ENCODE assay signal across 25 cellular contexts in genomic region chr11:24754406-24754805, GRCh38.
"Had no signal": no experiment of that assay in that cellular context is flagged by ENCODE, and none has a peak within 500 bp of the region (broad histone marks: within the 10 kb centered on the region; RNA-seq: fewer than 3 reads in every experiment).

No MANE protein-coding gene starts in this region.

- H3K9me3 Mint-ChIP-seq: activated naive CD4-positive, alpha-beta T cell treated with anti-CD3 and anti-CD28 coated beads for 36 hours; activated naive CD8-positive, alpha-beta T cell treated with anti-CD3 and anti-CD28 coated beads, Interleukin-2, amount 10 ng/mL, durations not matched to agents 7 days and 5 days; nephron; stimulated activated memory B cell treated with anti-CD40 and anti-IgM and Interleukin-4, amounts not matched to agents 10 μg/mL and 1 μg/mL and 100 μg/mL, for 72 hours had no signal

- H3K4me3 ChIP-seq: coronary artery, left ventricle myocardium inferior, pancreas, right lobe of liver, skin epidermis, stomach, transverse colon had no signal

- DNase-seq: activated CD4-positive, alpha-beta T cell treated with anti-CD3 and anti-CD28 coated beads for 4 hours; activated CD4-positive, alpha-beta T cell treated with anti-CD3 and anti-CD28 coated beads, Interleukin-2, amount 50 U/mL, for 48 hours; activated effector memory CD4-positive, alpha-beta T cell treated with Interleukin-2 at 50 U/mL for 16 hours; activated naive CD4-positive, alpha-beta T cell treated with anti-CD3 and anti-CD28 coated beads for 36 hours; activated naive CD8-positive, alpha-beta T cell treated with anti-CD3 and anti-CD28 coated beads, Interleukin-2, amount 10 ng/mL, durations not matched to agents 7 days and 5 days; activated T-cell treated with anti-CD3 and anti-CD28 coated beads, Interleukin-2, amount 50 U/mL, for 72 hours; amniotic stem cell; cerebellar nuclear complex; foreskin fibroblast; left ventricle myocardium inferior; mammary epithelial cell; midbrain; pancreas; right lobe of liver; stimulated activated CD4-positive, alpha-beta T cell treated with anti-CD3 and anti-CD28 coated beads, Interleukin-2, amount 100 ng/mL, for 24 hours; stomach; T-helper 1 cell; transverse colon had no signal

- H3K4me1 Mint-ChIP-seq: activated naive CD8-positive, alpha-beta T cell treated with anti-CD3 and anti-CD28 coated beads, Interleukin-2, amount 10 ng/mL, durations not matched to agents 7 days and 5 days; nephron; stimulated activated memory B cell treated with anti-CD40 and anti-IgM and Interleukin-4, amounts not matched to agents 10 μg/mL and 1 μg/mL and 100 μg/mL, for 72 hours had no signal

- H3K27ac ChIP-seq: coronary artery, left ventricle myocardium inferior, neutrophil, pancreas, right lobe of liver, skin epidermis, stomach, transverse colon had no signal

- H3K27me3 ChIP-seq: neutrophil, pancreas, right lobe of liver, stomach, transverse colon had no signal

- H3K36me3 ChIP-seq: left ventricle myocardium inferior, neutrophil, pancreas, right lobe of liver, stomach, transverse colon had no signal

- FAIRE-seq: pancreas, urothelium cell line had no signal

- H3K9me3 ChIP-seq: left ventricle myocardium inferior, neutrophil, pancreas, right lobe of liver, stomach, transverse colon had no signal

- H3K27ac Mint-ChIP-seq: activated naive CD4-positive, alpha-beta T cell treated with anti-CD3 and anti-CD28 coated beads for 36 hours; activated naive CD8-positive, alpha-beta T cell treated with anti-CD3 and anti-CD28 coated beads, Interleukin-2, amount 10 ng/mL, durations not matched to agents 7 days and 5 days; activated T-cell treated with anti-CD3 and anti-CD28 coated beads, Interleukin-2, amount 50 U/mL, for 72 hours; stimulated activated memory B cell treated with anti-CD40 and anti-IgM and Interleukin-4, amounts not matched to agents 10 μg/mL and 1 μg/mL and 100 μg/mL, for 72 hours; WTC11 had no signal

- H3K4me1 ChIP-seq: left ventricle myocardium inferior, pancreas, right lobe of liver, stomach, transverse colon had no signal

- H3K36me3 Mint-ChIP-seq: activated naive CD8-positive, alpha-beta T cell treated with anti-CD3 and anti-CD28 coated beads, Interleukin-2, amount 10 ng/mL, durations not matched to agents 7 days and 5 days; stimulated activated memory B cell treated with anti-CD40 and anti-IgM and Interleukin-4, amounts not matched to agents 10 μg/mL and 1 μg/mL and 100 μg/mL, for 72 hours; WTC11 had no signal

- H3K27me3 Mint-ChIP-seq: activated naive CD8-positive, alpha-beta T cell treated with anti-CD3 and anti-CD28 coated beads, Interleukin-2, amount 10 ng/mL, durations not matched to agents 7 days and 5 days; stimulated activated memory B cell treated with anti-CD40 and anti-IgM and Interleukin-4, amounts not matched to agents 10 μg/mL and 1 μg/mL and 100 μg/mL, for 72 hours had no signal

- H3K4me3 Mint-ChIP-seq: activated naive CD4-positive, alpha-beta T cell treated with anti-CD3 and anti-CD28 coated beads for 36 hours; activated naive CD8-positive, alpha-beta T cell treated with anti-CD3 and anti-CD28 coated beads, Interleukin-2, amount 10 ng/mL, durations not matched to agents 7 days and 5 days; activated T-cell treated with anti-CD3 and anti-CD28 coated beads, Interleukin-2, amount 50 U/mL, for 72 hours; nephron; stimulated activated memory B cell treated with anti-CD40 and anti-IgM and Interleukin-4, amounts not matched to agents 10 μg/mL and 1 μg/mL and 100 μg/mL, for 72 hours; WTC11 had no signal

- ATAC-seq: activated T-cell treated with anti-CD3 and anti-CD28 coated beads, Interleukin-2, amount 50 U/mL, for 72 hours; pancreas; right lobe of liver; stimulated activated memory B cell treated with anti-CD40 and anti-IgM and Interleukin-4, amounts not matched to agents 10 μg/mL and 1 μg/mL and 100 μg/mL, for 72 hours had no signal
